1 cellular context compared by ENCODE assay signal in the genomic region with DNA sequence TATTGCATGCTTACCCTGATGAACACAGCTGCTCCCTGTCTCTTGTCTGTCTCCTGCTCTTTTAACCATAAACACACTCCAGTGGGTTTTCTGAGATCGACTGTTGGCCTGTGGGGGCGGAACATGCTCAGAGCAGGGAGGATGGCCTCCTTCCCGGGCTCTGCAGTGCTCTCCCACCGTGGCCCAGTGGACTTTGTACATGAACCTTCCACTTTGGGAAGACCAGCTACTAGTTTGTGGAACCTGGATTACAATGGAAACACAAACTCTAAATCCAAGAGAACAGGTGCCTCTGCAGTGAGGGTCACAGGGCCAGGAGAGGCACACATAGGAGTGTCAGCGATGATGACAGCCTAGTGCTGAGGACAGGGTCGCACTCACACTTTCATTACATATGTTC.
A peak's percentile ranks its signal among the peaks of the same experiment; 100 is the strongest.
TF ChIP-seq lines count a peak whose summit lies in the region.

No MANE protein-coding gene starts in this region.

TF ChIP-seq in K562, 482 proteins besides CTCF, POLR2A, EP300 and RAD21:
- TF ChIP-seq EGR1 (conservative IDR thresholded peaks at IDR 0.05) (0 out of 2 replicates have a peak, but pooled peaks have one; percentile 11), RBBP5 (IDR thresholded peaks at IDR 0.05; ENCODE audit: borderline replicate concordance, insufficient read depth, low read length, poor library complexity, severe bottlenecking) (no peak)
- TF ChIP-seq, protein P1, sequence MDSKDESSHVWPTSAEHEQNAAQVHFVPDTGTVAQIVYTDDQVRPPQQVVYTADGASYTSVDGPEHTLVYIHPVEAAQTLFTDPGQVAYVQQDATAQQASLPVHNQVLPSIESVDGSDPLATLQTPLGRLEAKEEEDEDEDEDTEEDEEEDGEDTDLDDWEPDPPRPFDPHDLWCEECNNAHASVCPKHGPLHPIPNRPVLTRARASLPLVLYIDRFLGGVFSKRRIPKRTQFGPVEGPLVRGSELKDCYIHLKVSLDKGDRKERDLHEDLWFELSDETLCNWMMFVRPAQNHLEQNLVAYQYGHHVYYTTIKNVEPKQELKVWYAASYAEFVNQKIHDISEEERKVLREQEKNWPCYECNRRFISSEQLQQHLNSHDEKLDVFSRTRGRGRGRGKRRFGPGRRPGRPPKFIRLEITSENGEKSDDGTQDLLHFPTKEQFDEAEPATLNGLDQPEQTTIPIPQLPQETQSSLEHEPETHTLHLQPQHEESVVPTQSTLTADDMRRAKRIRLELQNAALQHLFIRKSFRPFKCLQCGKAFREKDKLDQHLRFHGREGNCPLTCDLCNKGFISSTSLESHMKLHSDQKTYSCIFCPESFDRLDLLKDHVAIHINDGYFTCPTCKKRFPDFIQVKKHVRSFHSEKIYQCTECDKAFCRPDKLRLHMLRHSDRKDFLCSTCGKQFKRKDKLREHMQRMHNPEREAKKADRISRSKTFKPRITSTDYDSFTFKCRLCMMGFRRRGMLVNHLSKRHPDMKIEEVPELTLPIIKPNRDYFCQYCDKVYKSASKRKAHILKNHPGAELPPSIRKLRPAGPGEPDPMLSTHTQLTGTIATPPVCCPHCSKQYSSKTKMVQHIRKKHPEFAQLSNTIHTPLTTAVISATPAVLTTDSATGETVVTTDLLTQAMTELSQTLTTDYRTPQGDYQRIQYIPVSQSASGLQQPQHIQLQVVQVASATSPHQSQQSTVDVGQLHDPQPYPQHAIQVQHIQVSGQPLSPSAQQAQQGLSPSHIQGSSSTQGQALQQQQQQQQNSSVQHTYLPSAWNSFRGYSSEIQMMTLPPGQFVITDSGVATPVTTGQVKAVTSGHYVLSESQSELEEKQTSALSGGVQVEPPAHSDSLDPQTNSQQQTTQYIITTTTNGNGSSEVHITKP (IDR thresholded peaks at IDR 0.05; ENCODE audit: partially characterized antibody), result no peak
